29 cellular contexts compared by ENCODE assay signal in the genomic region with DNA sequence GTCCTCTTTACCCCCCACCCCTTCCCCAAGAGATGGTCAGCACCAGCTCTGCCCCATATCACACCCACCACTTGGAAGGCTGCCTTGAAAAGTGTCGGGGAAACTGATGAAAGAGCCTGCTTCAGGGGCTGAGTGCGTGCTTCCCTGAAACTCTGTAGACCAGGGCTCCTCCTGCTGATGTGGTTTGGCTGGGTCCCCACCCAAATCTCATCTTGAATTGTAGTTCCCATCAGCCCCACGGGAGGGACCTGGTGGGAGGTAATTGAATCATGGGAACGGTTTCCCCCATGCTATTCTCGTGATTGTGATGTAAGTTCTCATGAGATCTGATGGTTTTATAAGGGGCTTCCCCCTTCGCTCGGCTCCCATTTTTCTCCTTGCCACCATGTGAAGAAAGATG.
"Had no signal": no experiment of that assay in that cellular context is flagged by ENCODE, and none has a peak within 500 bp of the region (broad histone marks: within the 10 kb centered on the region; RNA-seq: fewer than 3 reads in every experiment).

No MANE protein-coding gene starts in this region.

- H3K4me3 Mint-ChIP-seq: dendritic cell treated with granulocyte-macrophage colony-stimulating factor and Interleukin-4, amounts not matched to agents 40 ng/mL and 50 ng/mL, for 4 days; effector memory CD8-positive, alpha-beta T cell; endodermal cell; immature natural killer cell; mesothelial cell of epicardium had no signal

- H3K27ac Mint-ChIP-seq: dendritic cell treated with granulocyte-macrophage colony-stimulating factor and Interleukin-4, amounts not matched to agents 40 ng/mL and 50 ng/mL, for 4 days; endodermal cell; immature natural killer cell; mesothelial cell of epicardium had no signal

- H3K36me3 Mint-ChIP-seq: immature natural killer cell, mesothelial cell of epicardium, naive B cell had no signal

- ATAC-seq: effector memory CD8-positive, alpha-beta T cell; esophagus mucosa; gastrocnemius medialis; heart right ventricle; left colon; left lobe of liver; left ventricle myocardium superior; lower lobe of right lung; mucosa of descending colon had no signal

- H3K27me3 ChIP-seq: colonic mucosa, gastrocnemius medialis, heart right ventricle had no signal

- H3K36me3 ChIP-seq: colonic mucosa, esophagus squamous epithelium, gastrocnemius medialis, heart right ventricle, lower lobe of right lung had no signal

- H3K4me1 ChIP-seq: colonic mucosa, gastrocnemius medialis, heart right ventricle, lower lobe of right lung had no signal

- H3K27ac ChIP-seq: colonic mucosa, epithelial cell of prostate, esophagus squamous epithelium, gastrocnemius medialis, heart right ventricle, lower lobe of right lung had no signal

- DNase-seq: colonic mucosa; cortex of kidney; effector CD8-positive, alpha-beta T cell; effector memory CD8-positive, alpha-beta T cell; endodermal cell; erythroblast; esophagus squamous epithelium; foreskin fibroblast; foreskin melanocyte; gastrocnemius medialis; glutamatergic neuron; head of caudate nucleus; heart right ventricle; hypothalamus; immature natural killer cell; islet precursor cell; kidney; kidney glomerular epithelial cell; left colon; left ventricle myocardium superior; lower lobe of right lung; mesenchymal stem cell; mucosa of descending colon; naive B cell had no signal

- H3K4me1 Mint-ChIP-seq: naive B cell had no signal

- H3K4me3 ChIP-seq: colonic mucosa, esophagus squamous epithelium, gastrocnemius medialis, heart right ventricle, lower lobe of right lung, mucosa of descending colon had no signal

- H3K9me3 ChIP-seq: colonic mucosa, esophagus squamous epithelium, gastrocnemius medialis, heart right ventricle, lower lobe of right lung, mucosa of descending colon had no signal
